8 cellular contexts compared by ENCODE assay signal in genomic region chr19:47247308-47247990, GRCh38. TPM values are rescaled to one million over a fixed set of nuclear protein-coding genes. Genes with fewer than 3 reads are reported as not detected.
DNase-seq lines count a peak whose midpoint lies in the region; FAIRE-seq and TF ChIP-seq lines count a peak whose summit lies in the region.

No MANE protein-coding gene starts in this region.

- H3K36me3 ChIP-seq in small intestine (ENCODE audit: control insufficient read depth in 2 of 2, insufficient read depth in 2 of 2, low read length in 2 of 2), result no peaks in the 10 kb centered on the region

- TF ChIP-seq CTCF in LNCAP (IDR thresholded peaks at IDR 0.05), result peak; percentile 66

- H3K9me3 ChIP-seq in small intestine (ENCODE audit: control insufficient read depth, low read depth), result no peaks in the 10 kb centered on the region

- no peak overlapping the region for H3K4me3 ChIP-seq in small intestine (ENCODE audit: low read depth in 1 of 2, low read length in 2 of 2)

- no peaks in the 10 kb centered on the region for H3K4me1 ChIP-seq in small intestine (ENCODE audit: control insufficient read depth in 2 of 2, insufficient read depth in 1 of 2, low read depth in 1 of 2, low read length in 1 of 2)

- WGBS in small intestine, 3 donors, result 32 to 33% (median 32%) methylated on average over 25 of the region's 25 CpGs

- H3K27me3 ChIP-seq in small intestine (ENCODE audit: control insufficient read depth in 2 of 2, insufficient read depth in 2 of 2, low read length in 2 of 2), result no peaks in the 10 kb centered on the region

- no peak for FAIRE-seq in small intestine (lab: Jason Lieb, UNC)

- H3K27ac ChIP-seq in small intestine (ENCODE audit: low read depth in 1 of 2, low read length in 1 of 2), result no peak overlapping the region

- DNase-seq in DMS 273 treated with DMSO at 0.1 percent for 48 hours (lab: John Stamatoyannopoulos, UW) (peak; percentile 33), T-helper 2 cell (peak; percentile 58 to 73 (median 70)), amniotic stem cell (lab: John Stamatoyannopoulos, UW) (peak; percentile 39), hepatic stellate cell (ENCODE audit: low spot score) (peak; percentile 72), small intestine (peak; percentile 75), NCI-H2081 treated with DMSO at 0.1 percent for 48 hours (lab: John Stamatoyannopoulos, UW) (no peak), GM19240 (ENCODE audit: insufficient read length, low spot score) (no peak)

RNA-seq across cellular contexts. Expression of gene CCDC9, which starts 8.9 kb away (rescaled TPM):
- 10 to 100 TPM; 12.1 to 23.0 (median 22.2) TPM for polyA plus RNA-seq in small intestine

RNA-seq across cellular contexts. Expression of gene BBC3, which starts 16.4 kb away (rescaled TPM):
- 1 to 10 TPM; 3.1 to 9.3 (median 5.4) TPM for polyA plus RNA-seq in small intestine

RNA-seq across cellular contexts. Expression of gene INAFM1, which starts 27.2 kb away (rescaled TPM):
- 1 to 10 TPM; 5.8 to 6.6 (median 5.9) TPM for polyA plus RNA-seq in small intestine

Comparison
In these comparisons a context has a peak if more than half of its experiments do, and no peak if none do; other contexts are left out.
1. DNase-seq: peak in DMS 273 treated with DMSO at 0.1 percent for 48 hours (single experiment), T-helper 2 cell (5 of 5), amniotic stem cell (single experiment), hepatic stellate cell (single experiment) and small intestine (single experiment); none in NCI-H2081 treated with DMSO at 0.1 percent for 48 hours (single experiment) and GM19240 (single experiment).